13 cellular contexts compared by ENCODE assay signal in the genomic region with DNA sequence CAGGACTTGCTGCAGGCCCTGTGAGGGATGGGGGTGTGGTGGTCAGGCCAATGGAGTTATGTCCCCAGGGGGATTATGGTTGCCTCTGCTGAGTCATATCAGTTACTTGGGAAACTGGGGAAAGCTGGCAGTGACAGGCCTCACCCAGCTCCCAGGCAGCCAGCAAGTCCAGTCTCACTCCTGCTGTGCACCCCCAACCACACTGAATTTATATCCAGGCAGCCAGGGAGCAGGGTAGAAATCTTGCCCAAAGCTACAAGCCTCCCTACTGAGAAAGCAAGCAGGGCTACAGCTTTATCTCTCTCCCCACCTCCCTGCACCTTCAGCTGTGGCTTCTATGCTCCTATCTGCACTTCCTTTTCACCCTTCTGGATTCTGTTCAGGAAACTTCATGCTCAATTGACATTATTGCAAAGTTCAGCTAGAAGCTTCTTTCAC.
"Had no signal": no experiment of that assay in that cellular context is flagged by ENCODE, and none has a peak within 500 bp of the region (broad histone marks: within the 10 kb centered on the region; RNA-seq: fewer than 3 reads in every experiment).

No MANE protein-coding gene starts in this region.

- H3K27me3 Mint-ChIP-seq: activated CD4-positive, alpha-beta memory T cell treated with anti-CD3 and anti-CD28 coated beads, Interleukin-2, amount 10 ng/mL, durations not matched to agents 7 days and 5 days; activated CD4-positive, alpha-beta T cell treated with anti-CD3 and anti-CD28 coated beads for 36 hours; natural killer cell treated with Interleukin-12 subunit alpha and Interleukin-12 subunit beta and Interleukin-15 and Interleukin-18, amount 100 ng/mL, for 72 hours; stimulated activated memory B cell treated with anti-CD40 and anti-IgM and Interleukin-4, amounts not matched to agents 10 μg/mL and 1 μg/mL and 100 μg/mL, for 72 hours had no signal

- H3K36me3 Mint-ChIP-seq: stimulated activated memory B cell treated with anti-CD40 and anti-IgM and Interleukin-4, amounts not matched to agents 10 μg/mL and 1 μg/mL and 100 μg/mL, for 72 hours had no signal

- H3K27ac Mint-ChIP-seq: activated CD4-positive, alpha-beta memory T cell treated with anti-CD3 and anti-CD28 coated beads, Interleukin-2, amount 10 ng/mL, durations not matched to agents 7 days and 5 days; activated CD4-positive, alpha-beta T cell treated with anti-CD3 and anti-CD28 coated beads for 36 hours; natural killer cell treated with Interleukin-12 subunit alpha and Interleukin-12 subunit beta and Interleukin-15 and Interleukin-18, amount 100 ng/mL, for 72 hours; stimulated activated memory B cell treated with anti-CD40 and anti-IgM and Interleukin-4, amounts not matched to agents 10 μg/mL and 1 μg/mL and 100 μg/mL, for 72 hours had no signal

- H3K4me3 Mint-ChIP-seq: activated CD4-positive, alpha-beta memory T cell treated with anti-CD3 and anti-CD28 coated beads, Interleukin-2, amount 10 ng/mL, durations not matched to agents 7 days and 5 days; activated CD4-positive, alpha-beta T cell treated with anti-CD3 and anti-CD28 coated beads for 36 hours; natural killer cell treated with Interleukin-12 subunit alpha and Interleukin-12 subunit beta and Interleukin-15 and Interleukin-18, amount 100 ng/mL, for 72 hours; stimulated activated memory B cell treated with anti-CD40 and anti-IgM and Interleukin-4, amounts not matched to agents 10 μg/mL and 1 μg/mL and 100 μg/mL, for 72 hours had no signal

- H3K27me3 ChIP-seq: heart left ventricle, left lung, spleen, transverse colon had no signal

- H3K4me1 Mint-ChIP-seq: activated CD4-positive, alpha-beta memory T cell treated with anti-CD3 and anti-CD28 coated beads, Interleukin-2, amount 10 ng/mL, durations not matched to agents 7 days and 5 days; activated CD4-positive, alpha-beta T cell treated with anti-CD3 and anti-CD28 coated beads for 36 hours; stimulated activated memory B cell treated with anti-CD40 and anti-IgM and Interleukin-4, amounts not matched to agents 10 μg/mL and 1 μg/mL and 100 μg/mL, for 72 hours had no signal

- H3K9me3 Mint-ChIP-seq: stimulated activated memory B cell treated with anti-CD40 and anti-IgM and Interleukin-4, amounts not matched to agents 10 μg/mL and 1 μg/mL and 100 μg/mL, for 72 hours had no signal

- H3K36me3 ChIP-seq: heart left ventricle, left lung, spleen, transverse colon had no signal

- H3K4me3 ChIP-seq: heart left ventricle, left lung, spleen, transverse colon had no signal

- H3K4me1 ChIP-seq: heart left ventricle, left lung, spleen, transverse colon had no signal

- H3K27ac ChIP-seq: heart left ventricle, left lung, spleen, transverse colon, VCaP had no signal

- DNase-seq: activated CD4-positive, alpha-beta memory T cell treated with anti-CD3 and anti-CD28 coated beads, Interleukin-2, amount 10 ng/mL, durations not matched to agents 7 days and 5 days; activated CD4-positive, alpha-beta T cell treated with anti-CD3 and anti-CD28 coated beads for 36 hours; activated naive CD4-positive, alpha-beta T cell treated with Interleukin-2 at 50 U/mL for 16 hours; effector CD4-positive, alpha-beta T cell; foreskin melanocyte; heart left ventricle; left lung; spleen; stimulated activated CD4-positive, alpha-beta T cell treated with anti-CD3 and anti-CD28 coated beads, Interleukin-1b, Interleukin-23, amount 100 ng/mL, for 48 hours; transverse colon had no signal
